9 cellular contexts compared by ENCODE assay signal in the genomic region with DNA sequence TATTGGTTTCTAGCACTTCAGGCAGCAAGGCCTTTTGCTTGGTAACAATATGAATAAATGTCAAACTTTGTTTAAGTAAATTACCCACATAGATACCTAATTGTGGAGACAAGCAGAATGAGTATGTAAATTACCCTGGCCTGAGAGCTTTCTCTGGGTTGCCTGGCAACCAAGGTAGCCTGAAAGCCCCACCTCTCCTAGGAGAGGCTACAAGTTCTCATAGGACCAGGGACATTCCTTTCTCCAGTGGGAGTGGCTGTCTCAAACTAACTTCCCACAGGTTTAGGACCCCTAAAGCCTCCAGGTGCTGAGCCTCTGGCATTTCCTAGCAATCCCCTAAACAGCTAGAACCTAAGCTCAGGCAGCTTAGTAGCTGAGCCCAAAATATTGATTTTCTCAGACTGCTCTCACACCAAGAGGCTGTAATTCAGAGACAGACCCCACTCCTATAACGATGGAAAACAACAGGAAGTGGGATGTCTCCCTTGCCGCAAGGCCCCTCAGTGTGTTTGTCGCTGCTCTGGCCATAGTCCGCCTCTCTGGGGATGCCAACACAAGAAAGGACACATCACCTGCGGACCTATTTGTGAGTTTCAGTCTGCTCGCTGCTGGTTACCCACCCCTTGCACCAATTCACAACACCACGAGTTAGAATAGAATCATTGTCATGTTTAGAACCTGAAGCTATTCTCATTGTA.
A peak's percentile ranks its signal among the peaks of the same experiment; 100 is the strongest.
DNase-seq lines count a peak whose midpoint lies in the region; ATAC-seq and TF ChIP-seq lines count a peak whose summit lies in the region.
"Had no signal": no experiment of that assay in that cellular context is flagged by ENCODE, and none has a peak within 500 bp of the region (broad histone marks: within the 10 kb centered on the region; RNA-seq: fewer than 3 reads in every experiment).

No MANE protein-coding gene starts in this region.

- no peak for TF ChIP-seq CTCF in DOHH2 (IDR thresholded peaks at IDR 0.05; ENCODE audit: low read depth, low read length, poor library complexity, severe bottlenecking)
- no peak for TF ChIP-seq CTCF in RWPE1 (conservative IDR thresholded peaks at IDR 0.05; ENCODE audit: low read depth)

- H3K36me3 ChIP-seq in DOHH2 (ENCODE audit: control insufficient read depth, low read length), result no peaks in the 10 kb centered on the region
- no peaks in the 10 kb centered on the region for H3K36me3 ChIP-seq in HUES6 (ENCODE audit: control insufficient read depth, insufficient read depth, low read length)
- H3K36me3 ChIP-seq: SJSA1 had no signal

- CTCF ChIA-PET in RWPE1 (lab: Yijun Ruan, JAX), result interaction anchor here (1.0 kb wide), 1 partner anchor 9 kb away, joined by 5 read pairs; no protein-coding TSS in a partner anchor

- no peaks in the 10 kb centered on the region for H3K9me3 ChIP-seq in DOHH2 (ENCODE audit: control insufficient read depth, insufficient read depth, low read length)
- H3K9me3 ChIP-seq in HUES6 (ENCODE audit: control insufficient read depth, insufficient read depth, low read depth, low read length), result no peaks in the 10 kb centered on the region
- H3K9me3 ChIP-seq: SJSA1 had no signal

- H3K27ac ChIP-seq in DOHH2 (ENCODE audit: low read depth, low read length), result no peak overlapping the region
- H3K27ac ChIP-seq in HUES6 (ENCODE audit: low read depth, low read length), result no peak overlapping the region
- H3K27ac ChIP-seq in RWPE1, result no peak overlapping the region
- H3K27ac ChIP-seq: SJSA1 had no signal

- H4K20me1 ChIP-seq in DOHH2 (ENCODE audit: control insufficient read depth, insufficient read depth, low read depth, low read length), result no peaks in the 10 kb centered on the region

- POLR2A ChIA-PET in RWPE1 (lab: Yijun Ruan, JAX; ENCODE audit: low non-redundant PET), result no interaction called here

- H3F3A ChIP-seq in DOHH2 (ENCODE audit: control insufficient read depth, insufficient read depth), result no peaks in the 10 kb centered on the region

- DNase-seq in iPS DF 19.7 (ENCODE audit: low read depth, low spot score) (peak; percentile 75), RPMI8226 (no peak), Kasumi-1 (lab: John Stamatoyannopoulos, UW) (no peak), RWPE1 (ENCODE audit: low spot score) (no peak)
- DNase-seq in activated effector memory CD4-positive, alpha-beta T cell treated with anti-CD3 and anti-CD28 coated beads, Interleukin-2, amount 50 U/mL, for 16 hours, result no peak

- peak overlapping the region; percentile 30 for H3K4me2 ChIP-seq in DOHH2 (ENCODE audit: low read length)

- H3K4me1 ChIP-seq in DOHH2 (ENCODE audit: control insufficient read depth, low read length) (peaks cover 15% of the 10 kb centered on the region), HUES6 (ENCODE audit: control insufficient read depth, insufficient read depth, low read length) (peaks cover 12% of the 10 kb centered on the region)

- H3K27me3 ChIP-seq in DOHH2 (ENCODE audit: control insufficient read depth, low read length) (no peaks in the 10 kb centered on the region), HUES6 (ENCODE audit: control insufficient read depth, insufficient read depth, low read length) (no peaks in the 10 kb centered on the region)
- H3K27me3 ChIP-seq: SJSA1 had no signal

- H3K79me2 ChIP-seq in DOHH2 (ENCODE audit: control insufficient read depth, low read length), result no peaks in the 10 kb centered on the region

- H3K9ac ChIP-seq in HUES6 (ENCODE audit: low read length), result no peak overlapping the region

- H3K4me3 ChIP-seq in DOHH2 (ENCODE audit: low read length) (no peak overlapping the region), HUES6 (ENCODE audit: low read depth, low read length) (peak overlapping the region; percentile 45)
- H3K4me3 ChIP-seq: SJSA1 had no signal

- no peaks in the 10 kb centered on the region for H3K9me2 ChIP-seq in DOHH2 (replicated peaks; ENCODE audit: control insufficient read depth, low read length)

- peak; percentile 74 for ATAC-seq in GM21381 (IDR thresholded peaks at IDR 0.05; ENCODE audit: unreplicated experiment)
